Comparison of ENCODE assay signal across 1 cellular context in genomic region chr19:16133818-16134217, GRCh38.
TF ChIP-seq lines count a peak whose summit lies in the region.

No MANE protein-coding gene starts in this region.

TF ChIP-seq in IMR-90, 13 proteins besides CTCF, POLR2A, EP300 and RAD21:
- TF ChIP-seq CEBPB (IDR thresholded peaks at IDR 0.05; ENCODE audit: low read depth, low read length): no peak
- TF ChIP-seq MAZ (IDR thresholded peaks at IDR 0.05; ENCODE audit: borderline replicate concordance, low read depth, low read length): no peak
- no peak for TF ChIP-seq RFX5 (IDR thresholded peaks at IDR 0.05; ENCODE audit: low read depth, low read length)
- TF ChIP-seq NFE2L2 (IDR thresholded peaks at IDR 0.05; ENCODE audit: low read depth, low read length): no peak
- TF ChIP-seq RCOR1 (IDR thresholded peaks at IDR 0.05; ENCODE audit: insufficient replicate concordance, low read length): no peak
- no peak for TF ChIP-seq ELK1 (IDR thresholded peaks at IDR 0.05; ENCODE audit: borderline replicate concordance, low read depth, low read length)
- no peak for TF ChIP-seq MAFK (IDR thresholded peaks at IDR 0.05; ENCODE audit: low read depth, low read length)
- no peak for TF ChIP-seq FOS (IDR thresholded peaks at IDR 0.05; ENCODE audit: low read depth, low read length)
- no peak for TF ChIP-seq SMC3 (IDR thresholded peaks at IDR 0.05; ENCODE audit: low read depth, low read length)
- TF ChIP-seq MXI1 (IDR thresholded peaks at IDR 0.05; ENCODE audit: borderline replicate concordance, low read depth, low read length): no peak
- no peak for TF ChIP-seq USF2 (IDR thresholded peaks at IDR 0.05; ENCODE audit: low read depth, low read length)
- no peak for TF ChIP-seq BHLHE40 (IDR thresholded peaks at IDR 0.05; ENCODE audit: low read depth, low read length)
- no peak for TF ChIP-seq CHD1 (IDR thresholded peaks at IDR 0.05; ENCODE audit: low read depth, low read length)
